In genomic region chr17:55308613-55309332, GRCh38 we compare ENCODE assay signal across 28 cellular contexts. TPM values are rescaled to one million over a fixed set of nuclear protein-coding genes. Genes with fewer than 3 reads are reported as not detected.
"Had no signal": no experiment of that assay in that cellular context is flagged by ENCODE, and none has a peak within 500 bp of the region (broad histone marks: within the 10 kb centered on the region; RNA-seq: fewer than 3 reads in every experiment).

No MANE protein-coding gene starts in this region.

- H3K27ac Mint-ChIP-seq: activated CD4-positive, alpha-beta T cell treated with anti-CD3 and anti-CD28 coated beads for 36 hours; activated naive CD8-positive, alpha-beta T cell; activated T-cell treated with anti-CD3 and anti-CD28 coated beads, Interleukin-2, amount 50 U/mL, for 72 hours; nephron; T-helper 2 cell treated with Interferon-gamma antibody and Interleukin-4, amounts not matched to agents 5 μg/mL and 100 μg/mL, for 36 hours had no signal

- H3K4me3 Mint-ChIP-seq: activated CD4-positive, alpha-beta T cell treated with anti-CD3 and anti-CD28 coated beads for 36 hours; activated naive CD8-positive, alpha-beta T cell; activated T-cell treated with anti-CD3 and anti-CD28 coated beads, Interleukin-2, amount 50 U/mL, for 72 hours; nephron; T-helper 2 cell treated with Interferon-gamma antibody and Interleukin-4, amounts not matched to agents 5 μg/mL and 100 μg/mL, for 36 hours had no signal

- H3K9me3 ChIP-seq: esophagus squamous epithelium, left ventricle myocardium inferior, psoas muscle, right atrium auricular region, spleen, tibial nerve had no signal

- H3K4me1 Mint-ChIP-seq: activated CD4-positive, alpha-beta T cell treated with anti-CD3 and anti-CD28 coated beads for 36 hours had no signal

- H3K27me3 ChIP-seq: esophagus squamous epithelium, right atrium auricular region, spleen, tibial nerve had no signal

- H3K4me1 ChIP-seq: parathyroid adenoma, psoas muscle had no signal

- H3K4me3 ChIP-seq: esophagus squamous epithelium, left ventricle myocardium inferior, lung, psoas muscle, right atrium auricular region, spleen, tibial nerve had no signal

- H3K9ac ChIP-seq: parathyroid adenoma had no signal

- H3K9me3 Mint-ChIP-seq: activated T-cell treated with anti-CD3 and anti-CD28 coated beads, Interleukin-2, amount 50 U/mL, for 72 hours; nephron; T-helper 2 cell treated with Interferon-gamma antibody and Interleukin-4, amounts not matched to agents 5 μg/mL and 100 μg/mL, for 36 hours had no signal

- FAIRE-seq: colon, endometrium, frontal cortex had no signal

- H2AFZ ChIP-seq: parathyroid adenoma had no signal

- H3K79me2 ChIP-seq: parathyroid adenoma had no signal

- ATAC-seq: activated CD4-positive, alpha-beta T cell treated with anti-CD3 and anti-CD28 coated beads for 36 hours; activated T-cell treated with anti-CD3 and anti-CD28 coated beads, Interleukin-2, amount 50 U/mL, for 72 hours; psoas muscle had no signal

- DNase-seq: activated CD4-positive, alpha-beta T cell treated with anti-CD3 and anti-CD28 coated beads for 36 hours; activated CD4-positive, alpha-beta T cell treated with anti-CD3 and anti-CD28 coated beads, Interleukin-2, amount 50 U/mL, for 4 hours; activated CD4-positive, CD25-positive, alpha-beta regulatory T cell; activated effector memory CD4-positive, alpha-beta T cell treated with Interleukin-2 at 50 U/mL for 16 hours; activated naive CD4-positive, alpha-beta T cell treated with Interleukin-2 at 50 U/mL for 16 hours; activated T-cell treated with anti-CD3 and anti-CD28 coated beads for 4 hours; activated T-cell treated with anti-CD3 and anti-CD28 coated beads, Interleukin-2, amount 50 U/mL, for 72 hours; anterior cingulate cortex; dermis blood vessel endothelial cell; effector CD4-positive, alpha-beta T cell; esophagus squamous epithelium; left ventricle myocardium inferior; psoas muscle; spleen; stimulated activated CD4-positive, alpha-beta T cell treated with anti-CD3 and anti-CD28 coated beads, Interleukin-2, amount 100 ng/mL, for 48 hours; stimulated activated naive CD4-positive, alpha-beta T cell treated with Interleukin-2 at 50 U/mL for 16 hours; T-helper 1 cell had no signal

- H3K36me3 Mint-ChIP-seq: activated naive CD8-positive, alpha-beta T cell had no signal

- H3K36me3 ChIP-seq: left ventricle myocardium inferior, right atrium auricular region, spleen, tibial nerve had no signal

- H3K27ac ChIP-seq: epithelial cell of prostate, esophagus squamous epithelium, left ventricle myocardium inferior, parathyroid adenoma, psoas muscle, right atrium auricular region, spleen, tibial nerve had no signal

RNA-seq across cellular contexts. Expression of gene HLF, which starts 44.0 kb away (rescaled TPM):
- total RNA-seq: dermis blood vessel endothelial cell had no signal
